In genomic region chr2:237742614-237743013, GRCh38 we compare ENCODE assay signal across 10 cellular contexts. TPM values are rescaled to one million over a fixed set of nuclear protein-coding genes. Genes with fewer than 3 reads are reported as not detected.
A peak's percentile ranks its signal among the peaks of the same experiment; 100 is the strongest.
DNase-seq lines count a peak whose midpoint lies in the region; ATAC-seq and TF ChIP-seq lines count a peak whose summit lies in the region.
"Had no signal": no experiment of that assay in that cellular context is flagged by ENCODE, and none has a peak within 500 bp of the region (broad histone marks: within the 10 kb centered on the region; RNA-seq: fewer than 3 reads in every experiment).

No MANE protein-coding gene starts in this region.

- H3K4me1 ChIP-seq in tibial artery = peaks cover 4 to 79% (median 62%) of the 10 kb centered on the region in 4 donors

- no peaks in the 10 kb centered on the region for H3K27me3 ChIP-seq in tibial artery
- H3K27me3 ChIP-seq: SJSA1 had no signal

- intact Hi-C loops in activated B cell treated with CpG ODN at 0.5 μM for 24 hours (cut with micrococcal nuclease) = no loop called here
- intact Hi-C loops in tibial artery (cut with DNase I; ENCODE audit: low total_unique reads) = loop anchor here (5.0 kb wide), 2 partner anchors 70 to 140 kb away; no protein-coding TSS in a partner anchor

- ATAC-seq in activated B cell treated with CpG ODN at 0.5 μM for 24 hours (ENCODE audit: low read depth) = no peak
- ATAC-seq in memory B cell (ENCODE audit: low read depth) = no peak
- ATAC-seq in GM19452 (IDR thresholded peaks at IDR 0.05; ENCODE audit: unreplicated experiment) = no peak

- DNase-seq in activated naive CD4-positive, alpha-beta T cell treated with anti-CD3 and anti-CD28 coated beads, Interleukin-2, amount 50 U/mL, for 16 hours = no peak
- DNase-seq in activated B cell treated with CpG ODN at 0.5 μM for 24 hours = no peak
- no peak for DNase-seq in memory B cell (ENCODE audit: low spot score in 2 of 2)
- DNase-seq in tibial artery = no peak
- no peak for DNase-seq in NCI-H2029 (lab: John Stamatoyannopoulos, UW)
- no peak for DNase-seq in Kasumi-1 (lab: John Stamatoyannopoulos, UW)

- CTCF ChIA-PET in activated B cell treated with CpG ODN at 0.5 μM for 24 hours (lab: Charles Lee) = interaction anchor here (0.8 to 8.0 kb wide), 4 partner anchors 46 to 230 kb away, joined by 3 to 216 read pairs (median 29); no protein-coding TSS in a partner anchor

- H3K9me3 ChIP-seq in tibial artery = no peaks in the 10 kb centered on the region
- H3K9me3 ChIP-seq: SJSA1 had no signal

- H3K27ac Mint-ChIP-seq in activated naive CD4-positive, alpha-beta T cell treated with anti-CD3 and anti-CD28 coated beads, Interleukin-2, amount 50 U/mL, for 24 hours = peak overlapping the region; percentile 90
- H3K27ac Mint-ChIP-seq in activated B cell treated with CpG ODN at 0.5 μM for 24 hours (peak overlapping the region; percentile 37), memory B cell (peak overlapping the region; percentile 90)
- H3K27ac Mint-ChIP-seq: mesothelial cell of epicardium had no signal

- TF ChIP-seq CTCF in activated B cell treated with CpG ODN at 0.5 μM for 24 hours (IDR thresholded peaks at IDR 0.05) (no peak), tibial artery (IDR thresholded peaks at IDR 0.05) (no peak)

- POLR2A ChIA-PET in activated B cell treated with CpG ODN at 0.5 μM for 24 hours (lab: Charles Lee) = interaction anchor here (1.5 kb wide), 1 partner anchor 69 kb away, joined by 4 read pairs; no protein-coding TSS in a partner anchor

- H3K27ac ChIP-seq in tibial artery = peak overlapping the region; percentile 68 to 77
- H3K27ac ChIP-seq: SJSA1 had no signal

- H3K4me3 ChIP-seq in tibial artery = no peak overlapping the region
- H3K4me3 ChIP-seq: SJSA1 had no signal

- H3K36me3 Mint-ChIP-seq in activated naive CD4-positive, alpha-beta T cell treated with anti-CD3 and anti-CD28 coated beads, Interleukin-2, amount 50 U/mL, for 24 hours = peaks cover 7% of the 10 kb centered on the region
- H3K36me3 Mint-ChIP-seq in activated B cell treated with CpG ODN at 0.5 μM for 24 hours (ENCODE audit: low read depth) = peaks cover 60% of the 10 kb centered on the region
- H3K36me3 Mint-ChIP-seq in memory B cell = peaks cover 9% of the 10 kb centered on the region

- no peaks in the 10 kb centered on the region for H3K27me3 Mint-ChIP-seq in activated naive CD4-positive, alpha-beta T cell treated with anti-CD3 and anti-CD28 coated beads, Interleukin-2, amount 50 U/mL, for 24 hours
- H3K27me3 Mint-ChIP-seq in activated B cell treated with CpG ODN at 0.5 μM for 24 hours (no peaks in the 10 kb centered on the region), memory B cell (no peaks in the 10 kb centered on the region)

- H3K4me3 Mint-ChIP-seq in activated naive CD4-positive, alpha-beta T cell treated with anti-CD3 and anti-CD28 coated beads, Interleukin-2, amount 50 U/mL, for 24 hours = no peak overlapping the region
- H3K4me3 Mint-ChIP-seq in activated B cell treated with CpG ODN at 0.5 μM for 24 hours = no peak overlapping the region
- no peak overlapping the region for H3K4me3 Mint-ChIP-seq in memory B cell
- H3K4me3 Mint-ChIP-seq: mesothelial cell of epicardium had no signal

- peaks cover 0 to 4% (median 0%) of the 10 kb centered on the region in 3 donors for H3K36me3 ChIP-seq in tibial artery

- H3K9me3 Mint-ChIP-seq in activated naive CD4-positive, alpha-beta T cell treated with anti-CD3 and anti-CD28 coated beads, Interleukin-2, amount 50 U/mL, for 24 hours = no peaks in the 10 kb centered on the region
- H3K9me3 Mint-ChIP-seq in activated B cell treated with CpG ODN at 0.5 μM for 24 hours (no peaks in the 10 kb centered on the region), memory B cell (no peaks in the 10 kb centered on the region)
- H3K9me3 Mint-ChIP-seq: mesothelial cell of epicardium had no signal

- H3K4me1 Mint-ChIP-seq in activated naive CD4-positive, alpha-beta T cell treated with anti-CD3 and anti-CD28 coated beads, Interleukin-2, amount 50 U/mL, for 24 hours = peaks cover 52% of the 10 kb centered on the region
- H3K4me1 Mint-ChIP-seq in activated B cell treated with CpG ODN at 0.5 μM for 24 hours (peaks cover 42% of the 10 kb centered on the region), memory B cell (peaks cover 23% of the 10 kb centered on the region)

RNA-seq across cellular contexts. Expression of gene RBM44, which starts 56.0 kb away (rescaled TPM):
- 0.69 and 1.3 TPM in 2 replicates for total RNA-seq in activated B cell treated with CpG ODN at 0.5 μM for 24 hours

Comparison
In these comparisons a context has a peak if more than half of its experiments do, and no peak if none do; other contexts are left out.
1. H3K27ac Mint-ChIP-seq: peak in every context shown above with its lines; median percentile 90 in activated naive CD4-positive, alpha-beta T cell treated with anti-CD3 and anti-CD28 coated beads, Interleukin-2, amount 50 U/mL, for 24 hours; 90 in memory B cell; 37 in activated B cell treated with CpG ODN at 0.5 μM for 24 hours.